ENCODE assay signal across 1 cellular context in genomic region chr5:131796793-131797693, GRCh38.
TF ChIP-seq lines count a peak whose summit lies in the region.

TSS of gene FNIP1 (minus strand) at chr5:131797017. CDS start at chr5:131796921, 96 bp downstream.

TF ChIP-seq in HepG2, 621 proteins besides CTCF, POLR2A, EP300 and RAD21 (continued from another document and continues in another):
- TF ChIP-seq TCF12 (IDR thresholded peaks at IDR 0.05), result no peak
- no peak; the same call in 1 of the 2 replicates for TF ChIP-seq TCF12 (CRISPR knock-in tag; IDR thresholded peaks at IDR 0.05)
- TF ChIP-seq ZBTB4 (CRISPR knock-in tag; IDR thresholded peaks at IDR 0.05; ENCODE audit: borderline replicate concordance), result 0 out of 2 replicates have a peak, but pooled peaks have one; percentile 61
- peak; percentile 59; the same call in 1 of the 2 replicates for TF ChIP-seq ZKSCAN8 (CRISPR knock-in tag; IDR thresholded peaks at IDR 0.05; ENCODE audit: borderline replicate concordance)
- no peak for TF ChIP-seq HNRNPK (IDR thresholded peaks at IDR 0.05; ENCODE audit: low read depth, low read length, poor library complexity, severe bottlenecking)
- no peak for TF ChIP-seq ZNF672 (CRISPR knock-in tag; IDR thresholded peaks at IDR 0.05)
- TF ChIP-seq ZNF609 (CRISPR knock-in tag; IDR thresholded peaks at IDR 0.05; ENCODE audit: borderline replicate concordance), result peak; percentile 48
- TF ChIP-seq ZNF577 (CRISPR knock-in tag; IDR thresholded peaks at IDR 0.05; ENCODE audit: borderline replicate concordance, low read depth), result 0 out of 2 replicates have a peak, but pooled peaks have one; percentile 70
- TF ChIP-seq ZNF431 (CRISPR knock-in tag; IDR thresholded peaks at IDR 0.05; ENCODE audit: borderline replicate concordance, low read depth), result peak; percentile 85; the same call in 1 of the 2 replicates
- TF ChIP-seq PRDM10 (CRISPR knock-in tag; IDR thresholded peaks at IDR 0.05; ENCODE audit: low read depth), result no peak
- peak; percentile 41; the same call in 1 of the 2 replicates for TF ChIP-seq ZSCAN5A (CRISPR knock-in tag; IDR thresholded peaks at IDR 0.05; ENCODE audit: borderline replicate concordance)
- no peak for TF ChIP-seq SETDB1 (CRISPR knock-in tag; IDR thresholded peaks at IDR 0.05; ENCODE audit: borderline replicate concordance)
- TF ChIP-seq ZNF253 (CRISPR knock-in tag; IDR thresholded peaks at IDR 0.05; ENCODE audit: borderline replicate concordance), result 0 out of 2 replicates have a peak, but pooled peaks have one; percentile 73
- no peak for TF ChIP-seq SOX6 (IDR thresholded peaks at IDR 0.05)
- peak; percentile 82; the same call in 1 of the 2 replicates for TF ChIP-seq SOX6 (CRISPR knock-in tag; IDR thresholded peaks at IDR 0.05)
- TF ChIP-seq SRSF4 (IDR thresholded peaks at IDR 0.05; ENCODE audit: low read depth, low read length, poor library complexity, severe bottlenecking), result no peak
- TF ChIP-seq TP53 (CRISPR knock-in tag; conservative IDR thresholded peaks at IDR 0.05), result no peak
- peak; percentile 81 for TF ChIP-seq KLF6 (CRISPR knock-in tag; IDR thresholded peaks at IDR 0.05)
- TF ChIP-seq TBX2 (CRISPR knock-in tag; IDR thresholded peaks at IDR 0.05; ENCODE audit: borderline replicate concordance), result peak; percentile 89; the same call in 1 of the 2 replicates
- peak; percentile 87 for TF ChIP-seq ZNF761 (CRISPR knock-in tag; conservative IDR thresholded peaks at IDR 0.05)
- TF ChIP-seq ZNF780A (CRISPR knock-in tag; IDR thresholded peaks at IDR 0.05), result peak; percentile 84
- TF ChIP-seq ZNF432 (CRISPR knock-in tag; IDR thresholded peaks at IDR 0.05; ENCODE audit: borderline replicate concordance), result no peak
- peak; percentile 88; the same call in 1 of the 2 replicates for TF ChIP-seq HES4 (CRISPR knock-in tag; IDR thresholded peaks at IDR 0.05; ENCODE audit: borderline replicate concordance)
- peak; percentile 64 for TF ChIP-seq ASH2L (IDR thresholded peaks at IDR 0.05; ENCODE audit: insufficient read length, low read depth, low read length)
- TF ChIP-seq KAT7 (CRISPR knock-in tag; IDR thresholded peaks at IDR 0.05; ENCODE audit: borderline replicate concordance), result peak; percentile 28; the same call in 1 of the 2 replicates
- peak; percentile 54; the same call in 1 of the 2 replicates for TF ChIP-seq ZMAT3 (CRISPR knock-in tag; conservative IDR thresholded peaks at IDR 0.05)
- no peak for TF ChIP-seq SIN3B (IDR thresholded peaks at IDR 0.05; ENCODE audit: low read length)
- TF ChIP-seq ATF3 (CRISPR knock-in tag; IDR thresholded peaks at IDR 0.05), result peak; percentile 66
- TF ChIP-seq SP1 (IDR thresholded peaks at IDR 0.05), result no peak
- peak; percentile 90 for TF ChIP-seq SP1 (CRISPR knock-in tag; IDR thresholded peaks at IDR 0.05)
- TF ChIP-seq ZFP91 (CRISPR knock-in tag; IDR thresholded peaks at IDR 0.05; ENCODE audit: borderline replicate concordance), result peak; percentile 93
- peak; percentile 59; the same call in 1 of the 2 replicates for TF ChIP-seq NCOR1 (IDR thresholded peaks at IDR 0.05; ENCODE audit: borderline replicate concordance, low read length)
- TF ChIP-seq ZNF24 (IDR thresholded peaks at IDR 0.05), result peak; percentile 14; the same call in 1 of the 2 replicates
- 0 out of 2 replicates have a peak, but pooled peaks have one; percentile 3 for TF ChIP-seq SIX1 (CRISPR knock-in tag; IDR thresholded peaks at IDR 0.05; ENCODE audit: borderline replicate concordance)
- peak; percentile 96 for TF ChIP-seq MAX (IDR thresholded peaks at IDR 0.05)
- no peak for TF ChIP-seq U2AF2 (IDR thresholded peaks at IDR 0.05; ENCODE audit: low read depth, low read length)
- TF ChIP-seq TBP (CRISPR knock-in tag; IDR thresholded peaks at IDR 0.05), result no peak
- TF ChIP-seq NFIC (IDR thresholded peaks at IDR 0.05; ENCODE audit: low read length), result no peak
- peak; percentile 84; the same call in 2 of the 3 replicates for TF ChIP-seq MXI1 (IDR thresholded peaks at IDR 0.05; ENCODE audit: borderline replicate concordance, low read depth, low read length)
- TF ChIP-seq NFAT5 (CRISPR knock-in tag; IDR thresholded peaks at IDR 0.05), result peak; percentile 30; the same call in 1 of the 2 replicates
